Comparison of ENCODE assay signal across 9 cellular contexts in the genomic region with DNA sequence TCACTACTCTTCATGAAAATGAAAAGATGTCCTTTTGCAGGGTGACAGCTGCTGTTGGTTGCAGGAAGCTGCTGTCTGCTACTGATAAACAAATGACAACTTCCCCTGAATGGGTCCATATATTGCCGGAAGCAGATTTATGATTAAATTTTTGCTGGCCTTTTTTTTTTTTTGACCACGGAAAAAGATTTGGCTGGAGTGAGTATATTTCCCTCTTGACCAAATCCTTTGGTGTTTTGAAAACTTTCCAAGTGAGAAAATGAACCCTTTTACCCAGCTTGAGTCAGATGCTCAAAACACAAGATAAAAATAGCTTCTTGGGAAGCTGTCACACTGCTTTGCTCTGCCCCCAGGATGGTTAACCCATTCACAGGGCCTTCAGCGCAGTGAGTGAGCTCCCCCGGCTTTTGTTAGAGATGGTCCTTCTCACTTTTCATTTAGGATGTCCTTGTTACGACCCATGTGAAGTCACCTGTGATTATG.
A peak's percentile ranks its signal among the peaks of the same experiment; 100 is the strongest.
DNase-seq lines count a peak whose midpoint lies in the region; ATAC-seq lines count a peak whose summit lies in the region.
"Had no signal": no experiment of that assay in that cellular context is flagged by ENCODE, and none has a peak within 500 bp of the region (broad histone marks: within the 10 kb centered on the region; RNA-seq: fewer than 3 reads in every experiment).

No MANE protein-coding gene starts in this region.

- peak; percentile 13 for DNase-seq in A172 (ENCODE audit: low spot score)
- peak; percentile 44 for DNase-seq in UCSD-AML1 (lab: John Stamatoyannopoulos, UW; ENCODE audit: unreplicated experiment)
- peak; percentile 48 for DNase-seq in left kidney (ENCODE audit: low read depth, low spot score)
- no peak for DNase-seq in NCI-H2227 treated with DMSO at 0.1 percent for 48 hours (lab: John Stamatoyannopoulos, UW)
- no peak for DNase-seq in head of caudate nucleus
- DNase-seq: CD4-positive, alpha-beta T cell had no signal

- intact Hi-C loops in head of caudate nucleus (cut with DNase I): loop anchor here (10.0 kb wide), 1 partner anchor 638 kb away; no protein-coding TSS in a partner anchor

- ATAC-seq in GM21515 (IDR thresholded peaks at IDR 0.05; ENCODE audit: unreplicated experiment) (peak; percentile 52), HG02610 (IDR thresholded peaks at IDR 0.05; ENCODE audit: unreplicated experiment) (no peak), HG02588 (IDR thresholded peaks at IDR 0.05; ENCODE audit: unreplicated experiment) (no peak)

Comparison
In these comparisons a context has a peak if more than half of its experiments do, and no peak if none do; other contexts are left out.
1. DNase-seq: peak in A172 (single experiment), UCSD-AML1 (single experiment) and left kidney (single experiment); none in NCI-H2227 treated with DMSO at 0.1 percent for 48 hours (single experiment) and head of caudate nucleus (0 of 42).